In the genomic region with DNA sequence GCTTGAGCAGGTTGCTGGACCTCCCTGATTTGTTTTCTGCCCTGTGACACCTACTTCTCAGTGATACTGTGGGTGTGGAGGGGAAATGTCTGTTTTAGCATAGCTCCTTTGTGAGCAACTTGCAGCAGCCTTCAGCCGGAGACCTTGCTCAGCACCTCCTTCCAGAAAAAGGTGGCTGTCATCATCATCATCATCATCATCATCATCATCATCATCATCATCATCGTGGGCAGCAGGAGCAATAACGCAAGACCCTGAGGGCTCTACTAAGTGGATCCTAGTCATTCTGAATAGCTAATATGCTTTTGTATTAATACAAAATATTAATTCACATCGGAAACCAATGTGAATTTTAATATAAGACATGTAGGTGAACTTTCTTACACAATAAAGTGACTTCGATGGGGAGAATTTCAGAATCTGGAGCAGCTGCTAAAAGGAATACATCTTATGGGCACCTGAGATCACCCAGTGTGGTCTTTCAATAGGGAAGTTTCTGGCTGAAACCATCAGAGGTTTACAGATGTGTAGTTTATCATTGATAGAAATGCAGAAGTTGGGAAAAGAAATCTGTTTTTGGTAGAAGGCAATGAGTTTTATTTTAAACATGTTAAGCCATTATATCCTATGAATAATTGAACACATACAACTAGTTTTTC, we compare ENCODE assay signal across 16 cellular contexts.
DNase-seq lines count a peak whose midpoint lies in the region; ATAC-seq and FAIRE-seq lines count a peak whose summit lies in the region.
"Had no signal": no experiment of that assay in that cellular context is flagged by ENCODE, and none has a peak within 500 bp of the region (broad histone marks: within the 10 kb centered on the region; RNA-seq: fewer than 3 reads in every experiment).

No MANE protein-coding gene starts in this region.

- DNase-seq in GM18507 (ENCODE audit: extremely low spot score, insufficient read length, low read depth), result no peak
- DNase-seq in RKO (ENCODE audit: low spot score), result no peak
- DNase-seq in DMS153 (lab: John Stamatoyannopoulos, UW), result no peak
- DNase-seq in KG1 (lab: John Stamatoyannopoulos, UW), result no peak
- DNase-seq: foreskin keratinocyte; GF-D8; left colon; Right ventricle myocardium superior; stimulated activated CD4-positive, alpha-beta T cell treated with anti-CD3 and anti-CD28 coated beads, Interleukin-15, amount 100 ng/mL, for 24 hours; stimulated activated naive CD8-positive, alpha-beta T cell treated with anti-CD3 and anti-CD28 coated beads, Interleukin-15, Interleukin-2, amounts not matched to agents 100 U/mL and 50 U/mL, for 24 hours; WERI-Rb-1 had no signal

- peak; percentile 68 for ATAC-seq in GM19438 (IDR thresholded peaks at IDR 0.05; ENCODE audit: low read depth, unreplicated experiment)
- peak; percentile 45 for ATAC-seq in HG02642 (IDR thresholded peaks at IDR 0.05; ENCODE audit: poor library complexity, unreplicated experiment)
- ATAC-seq in HG03457 (IDR thresholded peaks at IDR 0.05; ENCODE audit: unreplicated experiment), result peak; percentile 77
- ATAC-seq in GM21526 (IDR thresholded peaks at IDR 0.05; ENCODE audit: low FRiP score, unreplicated experiment), result no peak
- ATAC-seq: foreskin keratinocyte; left colon; stimulated activated naive CD8-positive, alpha-beta T cell treated with anti-CD3 and anti-CD28 coated beads, Interleukin-15, Interleukin-2, amounts not matched to agents 100 U/mL and 50 U/mL, for 24 hours had no signal

- peak; percentile 36 for FAIRE-seq in GM18507 (lab: Jason Lieb, UNC)
- FAIRE-seq: A204.1 had no signal
